8 cellular contexts compared by ENCODE assay signal in the genomic region with DNA sequence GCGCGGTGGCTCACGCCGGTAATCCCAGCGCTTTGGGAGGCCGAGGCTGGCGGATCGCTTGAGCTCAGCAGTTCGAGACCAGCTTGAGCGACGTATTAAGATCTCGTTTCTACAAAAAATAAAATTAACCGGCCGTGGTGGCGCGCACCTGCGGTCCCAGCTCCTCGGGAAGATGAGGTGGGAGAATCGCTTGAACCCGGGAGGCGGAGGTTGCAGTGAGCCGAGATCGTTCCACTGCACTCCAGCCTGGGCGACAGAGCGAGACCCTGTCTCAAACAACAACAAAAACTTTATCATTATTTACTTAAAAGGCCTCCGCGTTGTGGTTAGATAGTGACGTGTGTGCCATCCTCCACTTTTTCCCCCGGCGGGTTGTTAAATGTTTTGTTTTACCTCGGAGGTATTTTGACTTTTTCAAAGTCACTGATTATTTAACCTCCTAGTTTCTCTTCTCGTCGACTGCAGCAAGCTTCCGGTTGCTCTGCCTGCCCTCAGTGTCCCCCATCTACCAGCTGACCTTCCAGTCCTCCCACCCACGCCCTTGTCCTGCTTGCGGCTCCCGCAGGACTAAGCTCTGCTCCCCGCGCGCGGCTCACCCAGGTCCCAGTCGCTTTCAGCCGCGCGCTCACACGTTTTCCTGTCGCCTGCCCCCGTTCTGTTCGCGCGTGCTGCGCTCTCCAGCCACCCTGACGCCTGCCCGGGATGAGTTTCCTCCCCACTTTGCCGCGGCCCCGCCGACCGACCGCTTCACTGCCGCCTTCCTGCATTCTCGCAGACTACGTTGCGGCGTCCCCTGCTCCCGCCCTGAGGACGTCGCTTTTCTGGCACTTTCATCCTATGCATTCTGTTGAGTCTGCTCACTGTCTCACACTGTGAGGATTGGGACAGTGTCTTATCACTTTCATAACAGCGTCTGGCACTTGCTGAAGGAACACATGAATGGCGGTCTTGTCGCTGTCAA. TPM values are rescaled to one million over a fixed set of nuclear protein-coding genes. Genes with fewer than 3 reads are reported as not detected.
A peak's percentile ranks its signal among the peaks of the same experiment; 100 is the strongest.
DNase-seq lines count a peak whose midpoint lies in the region; ATAC-seq and TF ChIP-seq lines count a peak whose summit lies in the region.

No MANE protein-coding gene starts in this region.

- TF ChIP-seq POLR2A in erythroblast (IDR thresholded peaks at IDR 0.05; ENCODE audit: low read length), result peak; percentile 72

- H3K79me2 ChIP-seq in OCI-LY7 (ENCODE audit: insufficient read depth, low read depth, low read length), result peaks cover 44% of the 10 kb centered on the region

- intact Hi-C loops in OCI-LY7 (cut with micrococcal nuclease; ENCODE audit: unreplicated experiment), result loop anchor here (1.0 to 5.0 kb wide), 4 partner anchors 80 to 1226 kb away; a partner anchor contains a TSS

- H3K9me2 ChIP-seq in OCI-LY7 (ENCODE audit: insufficient read depth, low read length), result no peaks in the 10 kb centered on the region

- H3K9me3 ChIP-seq in OCI-LY7 (ENCODE audit: low read length) (no peaks in the 10 kb centered on the region), muscle layer of colon (ENCODE audit: low read length) (no peaks in the 10 kb centered on the region)

- no peak for TF ChIP-seq CTCF in OCI-LY7 (conservative IDR thresholded peaks at IDR 0.05; ENCODE audit: low read length)

- CTCF ChIA-PET in OCI-LY7 (lab: Charles Lee; ENCODE audit: unreplicated experiment), result interaction anchor here (0.5 kb wide), 1 partner anchor 392 kb away, joined by 6 read pairs; no protein-coding TSS in a partner anchor

- H3K27me3 ChIP-seq in muscle layer of colon (ENCODE audit: control insufficient read depth in 1 of 2, insufficient read depth in 2 of 2, low read length in 2 of 2), result no peaks in the 10 kb centered on the region

- H2AFZ ChIP-seq in OCI-LY7 (ENCODE audit: low read length), result peak overlapping the region; percentile 90

- peaks cover 12% of the 10 kb centered on the region for H3K36me3 ChIP-seq in OCI-LY7 (ENCODE audit: insufficient read depth, low read length)
- H3K36me3 ChIP-seq in muscle layer of colon (ENCODE audit: insufficient read depth, low read length), result no peaks in the 10 kb centered on the region

- peaks cover 21% of the 10 kb centered on the region for H4K20me1 ChIP-seq in OCI-LY7 (ENCODE audit: insufficient read depth, low read length)

- peak overlapping the region; percentile 95 for H3K9ac ChIP-seq in muscle layer of colon (ENCODE audit: low read length)

- H3K27ac ChIP-seq in OCI-LY7 (ENCODE audit: low read depth, low read length, poor library complexity, severe bottlenecking) (peak overlapping the region; percentile 92), muscle layer of colon (ENCODE audit: low read depth, low read length) (peak overlapping the region; percentile 92)

- H3K4me1 ChIP-seq in OCI-LY7 (ENCODE audit: insufficient read depth, low read length, poor library complexity, severe bottlenecking) (peaks cover 28% of the 10 kb centered on the region), muscle layer of colon (ENCODE audit: insufficient read depth, low read length) (peaks cover 29% of the 10 kb centered on the region)

- ATAC-seq in GM19372 (IDR thresholded peaks at IDR 0.05; ENCODE audit: low read depth, unreplicated experiment), result peak; percentile 21

- H3K4me3 ChIP-seq in OCI-LY7 (ENCODE audit: low read depth, low read length, poor library complexity, severe bottlenecking) (peak overlapping the region; percentile 78), muscle layer of colon (ENCODE audit: low read depth in 1 of 2, low read length in 2 of 2) (peak overlapping the region; percentile 48 to 94)

- H3K4me2 ChIP-seq in OCI-LY7 (ENCODE audit: low read length), result peak overlapping the region; percentile 80

- POLR2A ChIA-PET in OCI-LY7 (lab: Charles Lee), result interaction anchor here (0.6 to 2.0 kb wide), 18 partner anchors 9 to 1751 kb away, joined by 3 to 13 read pairs (median 4); a partner anchor contains a TSS

- DNase-seq in CD1c-positive myeloid dendritic cell (ENCODE audit: extremely low spot score) (peak; percentile 87), HUDEP-2 (lab: John Stamatoyannopoulos, UW; ENCODE audit: unreplicated experiment in 76 of 76) (peak in 75 of 76 experiments; percentile 39 to 88 (median 74)), OCI-LY7 (ENCODE audit: low spot score) (peak; percentile 86), activated T-cell treated with anti-CD3 and anti-CD28 coated beads for 4 hours (peak; percentile 34), erythroblast (lab: John Stamatoyannopoulos, UW) (peak; percentile 86 to 87)
- peak; percentile 32 for DNase-seq in stimulated activated CD8-positive, alpha-beta memory T cell treated with anti-CD3 and anti-CD28 coated beads, Interleukin-7, amount 100 ng/mL, for 24 hours (ENCODE audit: low read depth)

- BruUV-seq in OCI-LY7 (replicated peaks; lab: Mats Ljungman, UMichigan), result no TSS peak

RNA-seq across cellular contexts. Expression of a gene that starts 1.2 kb away (rescaled TPM):
- 115 and 130 TPM in 2 replicates for total RNA-seq in OCI-LY7 (2014; rRNA removed; shearing (Covaris generic))
- total RNA-seq in OCI-LY7 (2022), result 130 and 151 TPM in 2 replicates

Comparison
In these comparisons a context has a peak if more than half of its experiments do, and no peak if none do; other contexts are left out.
1. Peak in every context shown above with its lines: DNase-seq, ATAC-seq, H3K4me3 ChIP-seq and H3K27ac ChIP-seq.
2. DNase-seq: peak in every context shown above with its lines; median percentile 87 in CD1c-positive myeloid dendritic cell; 86 in erythroblast; 86 in OCI-LY7; 74 in HUDEP-2; 34 in activated T-cell treated with anti-CD3 and anti-CD28 coated beads for 4 hours; 32 in stimulated activated CD8-positive, alpha-beta memory T cell treated with anti-CD3 and anti-CD28 coated beads, Interleukin-7, amount 100 ng/mL, for 24 hours.